11 cellular contexts compared by ENCODE assay signal in genomic region chr10:29703276-29703675, GRCh38.
DNase-seq lines count a peak whose midpoint lies in the region; TF ChIP-seq lines count a peak whose summit lies in the region.
"Had no signal": no experiment of that assay in that cellular context is flagged by ENCODE, and none has a peak within 500 bp of the region (broad histone marks: within the 10 kb centered on the region; RNA-seq: fewer than 3 reads in every experiment).

No MANE protein-coding gene starts in this region.

- TF ChIP-seq CTCF in Caco-2 (IDR thresholded peaks at IDR 0.05; ENCODE audit: insufficient read depth in 1 of 2, low read depth in 1 of 2, low read length in 1 of 2, severe bottlenecking in 1 of 2, unreplicated experiment in 1 of 2) = no peak
- TF ChIP-seq CTCF in astrocyte of the cerebellum (IDR thresholded peaks at IDR 0.05; ENCODE audit: low read depth, low read length, missing control alignments) = no peak
- TF ChIP-seq CTCF in osteocyte (IDR thresholded peaks at IDR 0.05) = no peak

- H3K36me3 Mint-ChIP-seq in Caco-2 (ENCODE audit: insufficient read depth, unreplicated experiment) = peaks cover 23% of the 10 kb centered on the region
- peaks cover 22% of the 10 kb centered on the region for H3K36me3 Mint-ChIP-seq in osteocyte (ENCODE audit: unreplicated experiment)
- H3K36me3 Mint-ChIP-seq: activated CD8-positive, alpha-beta memory T cell treated with anti-CD3 and anti-CD28 coated beads, Interleukin-2, amount 10 ng/mL, durations not matched to agents 7 days and 5 days had no signal

- no peaks in the 10 kb centered on the region for H3K36me3 ChIP-seq in Caco-2 (ENCODE audit: control insufficient read depth, insufficient read depth, low read length)
- H3K36me3 ChIP-seq: HAP-1 had no signal

- peaks cover 32% of the 10 kb centered on the region for H3K4me1 Mint-ChIP-seq in Caco-2 (ENCODE audit: low read depth, unreplicated experiment)
- H3K4me1 Mint-ChIP-seq in osteocyte (ENCODE audit: unreplicated experiment) = peaks cover 41% of the 10 kb centered on the region

- CTCF ChIA-PET in Caco-2 (lab: Charles Lee) = no interaction called here

- no peaks in the 10 kb centered on the region for H3K27me3 Mint-ChIP-seq in Caco-2 (ENCODE audit: insufficient read depth, unreplicated experiment)
- no peaks in the 10 kb centered on the region for H3K27me3 Mint-ChIP-seq in osteocyte (ENCODE audit: unreplicated experiment)
- H3K27me3 Mint-ChIP-seq: activated CD8-positive, alpha-beta memory T cell treated with anti-CD3 and anti-CD28 coated beads, Interleukin-2, amount 10 ng/mL, durations not matched to agents 7 days and 5 days had no signal

- H3K4me3 Mint-ChIP-seq in Caco-2 (ENCODE audit: unreplicated experiment) (no peak overlapping the region), osteocyte (ENCODE audit: unreplicated experiment) (no peak overlapping the region)
- H3K4me3 Mint-ChIP-seq: activated CD8-positive, alpha-beta memory T cell treated with anti-CD3 and anti-CD28 coated beads, Interleukin-2, amount 10 ng/mL, durations not matched to agents 7 days and 5 days had no signal

- no peaks in the 10 kb centered on the region for H3K9me3 ChIP-seq in Caco-2
- H3K9me3 ChIP-seq: HAP-1 had no signal

- intact Hi-C loops in Caco-2 (cut with micrococcal nuclease; ENCODE audit: unreplicated experiment) = no loop called here

- no peaks in the 10 kb centered on the region for H3K27me3 ChIP-seq in Caco-2 (replicated peaks; ENCODE audit: control insufficient read depth, insufficient read depth, low read length)

- H3K9me3 Mint-ChIP-seq in Caco-2 (ENCODE audit: unreplicated experiment) (no peaks in the 10 kb centered on the region), osteocyte (ENCODE audit: unreplicated experiment) (no peaks in the 10 kb centered on the region)

- BruUV-seq in Caco-2 (replicated peaks; lab: Mats Ljungman, UMichigan) = no TSS peak

- H3K4me3 ChIP-seq in Caco-2 (ENCODE audit: low read depth, low read length) (no peak overlapping the region), astrocyte of the cerebellum (ENCODE audit: low read depth, low read length) (peak overlapping the region; percentile 7)
- H3K4me3 ChIP-seq: HAP-1 had no signal

- in situ Hi-C loops in astrocyte of the cerebellum (cut with HindIII; ENCODE audit: low sequenced_read_pairs) = no loop called here

- H3K4me1 ChIP-seq in Caco-2 = peaks cover 41% of the 10 kb centered on the region
- H3K4me1 ChIP-seq: HAP-1 had no signal

- DNase-seq in Caco-2 (no peak), NCI-H1694 treated with DMSO at 0.1 percent for 48 hours (lab: John Stamatoyannopoulos, UW) (peak; percentile 85), astrocyte of the cerebellum (ENCODE audit: low read depth) (no peak), osteocyte (ENCODE audit: extremely low spot score, unreplicated experiment) (peak; percentile 77), NCI-H2196 treated with DMSO at 0.1 percent for 48 hours (lab: John Stamatoyannopoulos, UW; ENCODE audit: unreplicated experiment) (no peak), ureter (ENCODE audit: low spot score) (no peak)
- no peak for DNase-seq in activated CD8-positive, alpha-beta memory T cell treated with anti-CD3 and anti-CD28 coated beads, Interleukin-2, amount 50 U/mL, for 4 hours
- DNase-seq: activated CD8-positive, alpha-beta memory T cell treated with anti-CD3 and anti-CD28 coated beads, Interleukin-2, amount 10 ng/mL, durations not matched to agents 7 days and 5 days; effector CD4-positive, alpha-beta T cell; small intestine had no signal

- peak overlapping the region; percentile 12 for H3K27ac Mint-ChIP-seq in Caco-2 (ENCODE audit: unreplicated experiment)
- peak overlapping the region; percentile 41 for H3K27ac Mint-ChIP-seq in osteocyte (ENCODE audit: unreplicated experiment)

- POLR2A ChIA-PET in Caco-2 (lab: Charles Lee) = no interaction called here

Comparison
In these comparisons a context has a peak if more than half of its experiments do, and no peak if none do; other contexts are left out.
1. DNase-seq: peak in NCI-H1694 treated with DMSO at 0.1 percent for 48 hours (single experiment) and osteocyte (single experiment); none in Caco-2 (0 of 2), astrocyte of the cerebellum (single experiment), NCI-H2196 treated with DMSO at 0.1 percent for 48 hours (single experiment), ureter (single experiment) and activated CD8-positive, alpha-beta memory T cell treated with anti-CD3 and anti-CD28 coated beads, Interleukin-2, amount 50 U/mL, for 4 hours (single experiment).